ENCODE assay signal across 8 cellular contexts in the genomic region with DNA sequence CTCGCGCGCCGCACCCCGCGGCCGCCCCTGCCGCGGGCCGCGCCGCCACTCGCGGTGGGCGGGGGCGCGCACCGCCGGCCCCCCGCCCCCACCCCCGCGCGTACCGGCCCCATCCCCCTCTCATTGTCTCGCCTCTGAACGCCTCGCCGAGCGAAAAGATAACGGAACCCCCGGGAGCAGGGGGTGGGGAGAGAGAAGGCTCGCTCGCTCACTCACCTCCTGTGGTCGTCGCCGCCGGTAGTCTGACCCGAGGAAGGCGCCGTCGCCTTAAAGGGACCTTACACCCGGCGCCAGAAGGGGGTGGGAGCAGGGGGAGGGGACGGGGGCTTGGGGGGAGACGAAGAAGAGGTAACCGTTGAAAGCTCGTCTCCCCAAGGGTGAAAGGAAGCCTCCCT. TPM values are rescaled to one million over a fixed set of nuclear protein-coding genes. Genes with fewer than 3 reads are reported as not detected.
DNase-seq lines count a peak whose midpoint lies in the region; ATAC-seq and TF ChIP-seq lines count a peak whose summit lies in the region.

No MANE protein-coding gene starts in this region.

- peak; percentile 83 for DNase-seq in BE2C
- DNase-seq in GM19240 (ENCODE audit: insufficient read length, low spot score), result peak; percentile 38
- peak; percentile 80 for DNase-seq in SK-N-DZ (ENCODE audit: low spot score)
- peak; percentile 75 to 83 (median 78) for DNase-seq in heart left ventricle
- peak; percentile 43 for DNase-seq in progenitor cell of endocrine pancreas (ENCODE audit: low spot score, unreplicated experiment)

- H3K27ac ChIP-seq in HUES64 (ENCODE audit: low read depth, low read length) (peak overlapping the region; percentile 95), heart left ventricle (peak overlapping the region; percentile 90 to 99 (median 97))

- H3K27me3 Mint-ChIP-seq in activated naive CD8-positive, alpha-beta T cell, result peaks cover 13% of the 10 kb centered on the region
- peaks cover 8% of the 10 kb centered on the region for H3K27me3 Mint-ChIP-seq in progenitor cell of endocrine pancreas

- H3K4me1 Mint-ChIP-seq in activated naive CD8-positive, alpha-beta T cell (ENCODE audit: low read depth), result peaks cover 42% of the 10 kb centered on the region
- peaks cover 7% of the 10 kb centered on the region for H3K4me1 Mint-ChIP-seq in progenitor cell of endocrine pancreas (ENCODE audit: low read depth)

- TF ChIP-seq CTCF in BE2C (IDR thresholded peaks at IDR 0.05; ENCODE audit: low read depth, low read length) (no peak), heart left ventricle (IDR thresholded peaks at IDR 0.05) (no peak), progenitor cell of endocrine pancreas (IDR thresholded peaks at IDR 0.05; ENCODE audit: unreplicated experiment) (no peak)

- peak overlapping the region; percentile 73 for H3K27ac Mint-ChIP-seq in activated naive CD8-positive, alpha-beta T cell
- peak overlapping the region; percentile 93 for H3K27ac Mint-ChIP-seq in progenitor cell of endocrine pancreas

- H3K4me1 ChIP-seq in BE2C (peaks cover 5% of the 10 kb centered on the region), HUES64 (ENCODE audit: insufficient read depth, low read length) (peaks cover 12% of the 10 kb centered on the region), heart left ventricle (peaks cover 0 to 40% (median 23%) of the 10 kb centered on the region in 12 donors)

- H3K27me3 ChIP-seq in BE2C (no peaks in the 10 kb centered on the region), HUES64 (ENCODE audit: insufficient read depth, low read length) (peaks cover 5% of the 10 kb centered on the region; the same call in 1 of the 2 replicates), heart left ventricle (peaks cover 0 to 6% (median 0%) of the 10 kb centered on the region in 9 donors)

- H3K36me3 Mint-ChIP-seq in activated naive CD8-positive, alpha-beta T cell, result no peaks in the 10 kb centered on the region
- H3K36me3 Mint-ChIP-seq in progenitor cell of endocrine pancreas (ENCODE audit: insufficient read depth), result peaks cover 1% of the 10 kb centered on the region

- H3K9ac ChIP-seq in HUES64 (ENCODE audit: low read depth, low read length), result peak overlapping the region; percentile 78; the same call in 1 of the 2 replicates

- TF ChIP-seq POLR2A in heart left ventricle (IDR thresholded peaks at IDR 0.05), result no peak

- intact Hi-C loops in heart left ventricle (cut with DNase I), result loop anchor here in 6 of 10 donors (1.0 to 10.0 kb wide), 5 partner anchors 14 to 450 kb away; a partner anchor contains a TSS

- H3K9me3 ChIP-seq in BE2C (no peaks in the 10 kb centered on the region), HUES64 (ENCODE audit: insufficient read depth, low read depth, low read length) (no peaks in the 10 kb centered on the region), heart left ventricle (no peaks in the 10 kb centered on the region)

- H3K4me3 ChIP-seq in BE2C (ENCODE audit: low read depth, low read length), result peak overlapping the region; percentile 54
- peak overlapping the region; percentile 60 for H3K4me3 ChIP-seq in HUES64 (ENCODE audit: low read length)
- peak overlapping the region; percentile 60 to 89 (median 77) for H3K4me3 ChIP-seq in heart left ventricle

- WGBS in HUES64, result 2% methylated on average over 38 of the region's 47 CpGs
- 0 to 1% (median 1%) methylated on average over 9 to 47 of the region's 47 CpGs; no CpG with 5 or more reads in 1 of the 4 donors for WGBS in heart left ventricle, 4 donors

- peak overlapping the region; percentile 79 for H3K4me3 Mint-ChIP-seq in activated naive CD8-positive, alpha-beta T cell
- peak overlapping the region; percentile 74 for H3K4me3 Mint-ChIP-seq in progenitor cell of endocrine pancreas (ENCODE audit: low read depth)

- peak; percentile 44 to 83 (median 75) for ATAC-seq in heart left ventricle
- ATAC-seq in GM18873 (IDR thresholded peaks at IDR 0.05; ENCODE audit: low FRiP score, unreplicated experiment), result no peak

- peaks cover 4% of the 10 kb centered on the region; the same call in 1 of the 2 replicates for H3K36me3 ChIP-seq in BE2C
- H3K36me3 ChIP-seq in HUES64 (ENCODE audit: insufficient read depth, low read length), result 0 out of 2 replicates have a peak, but pooled peaks cover under 1% of the 10 kb centered on the region
- peaks cover 0 to 5% (median 0%) of the 10 kb centered on the region in 9 donors for H3K36me3 ChIP-seq in heart left ventricle

- H3K9me3 Mint-ChIP-seq in activated naive CD8-positive, alpha-beta T cell (ENCODE audit: low read depth), result no peaks in the 10 kb centered on the region
- H3K9me3 Mint-ChIP-seq in progenitor cell of endocrine pancreas (ENCODE audit: low read depth), result no peaks in the 10 kb centered on the region

RNA-seq across cellular contexts. Expression of a gene that starts 0.4 kb away (rescaled TPM):
- polyA plus RNA-seq in BE2C (2012; ENCODE audit: insufficient read depth, insufficient read length, low read depth), result 51.9 TPM
- 37.6 TPM for polyA plus RNA-seq in HUES64 (2013, experiment 1 of 2)
- 42.1 TPM for polyA plus RNA-seq in HUES64 (2013, experiment 2 of 2)
- polyA plus RNA-seq in SK-N-DZ (2014; cell fraction: cytosol; rRNA removed), result 30.7 and 35.4 TPM in 2 replicates
- 65.6 and 111 TPM in 2 replicates for polyA plus RNA-seq in SK-N-DZ (2014; cell fraction: nucleus; rRNA removed)
- total RNA-seq in heart left ventricle, result 10 to 100 TPM; 26.0 to 64.3 (median 35.5) TPM
- polyA plus RNA-seq in heart left ventricle, result 10 to 100 TPM; 11.4 to 20.6 TPM
- total RNA-seq in progenitor cell of endocrine pancreas, result 188 and 189 TPM in 2 replicates

RNA-seq across cellular contexts. Expression of a gene that starts 52.3 kb away (rescaled TPM):
- 26.1 TPM for polyA plus RNA-seq in BE2C (2012; ENCODE audit: insufficient read depth, insufficient read length, low read depth)
- polyA plus RNA-seq in HUES64 (2013, experiment 1 of 2), result 15.1 TPM
- 16.2 TPM for polyA plus RNA-seq in HUES64 (2013, experiment 2 of 2)
- 3.0 and 3.2 TPM in 2 replicates for polyA plus RNA-seq in SK-N-DZ (2014; cell fraction: cytosol; rRNA removed)
- 13.3 and 26.7 TPM in 2 replicates for polyA plus RNA-seq in SK-N-DZ (2014; cell fraction: nucleus; rRNA removed)
- total RNA-seq in heart left ventricle (10 to 100 TPM in 1 of 9 donors, under 1 TPM in 4, not detected in 4; 0.09 to 21.0 (median 0.29) TPM), progenitor cell of endocrine pancreas (127 and 128 TPM in 2 replicates)
- under 1 TPM; 0.08 to 0.18 TPM for polyA plus RNA-seq in heart left ventricle

RNA-seq across cellular contexts. Expression of a gene that starts 59.6 kb away (rescaled TPM):
- 310 TPM for polyA plus RNA-seq in BE2C (2012; ENCODE audit: insufficient read depth, insufficient read length, low read depth)
- 356 TPM for polyA plus RNA-seq in HUES64 (2013, experiment 1 of 2)
- polyA plus RNA-seq in HUES64 (2013, experiment 2 of 2), result 290 TPM
- 577 and 606 TPM in 2 replicates for polyA plus RNA-seq in SK-N-DZ (2014; cell fraction: cytosol; rRNA removed)
- 584 and 729 TPM in 2 replicates for polyA plus RNA-seq in SK-N-DZ (2014; cell fraction: nucleus; rRNA removed)
- total RNA-seq in heart left ventricle, result 100 to 1,000 TPM; 173 to 237 (median 212) TPM
- 100 to 1,000 TPM; 345 to 367 TPM for polyA plus RNA-seq in heart left ventricle
- total RNA-seq in progenitor cell of endocrine pancreas, result 227 and 235 TPM in 2 replicates
